In genomic region chr1:180151508-180151907, GRCh38 we compare ENCODE assay signal across 1 cellular context.
TF ChIP-seq lines count a peak whose summit lies in the region.

No MANE protein-coding gene starts in this region.

TF ChIP-seq in SK-N-SH, 30 proteins besides CTCF, POLR2A, EP300 and RAD21 (continued from another document):
- TF ChIP-seq ZBTB33 (IDR thresholded peaks at IDR 0.05; ENCODE audit: borderline replicate concordance, low read depth) = peak; percentile 25; the same call in 1 of the 2 replicates
- no peak for TF ChIP-seq TAF1 (IDR thresholded peaks at IDR 0.05; ENCODE audit: borderline replicate concordance, low read depth, low read length)
- TF ChIP-seq RCOR1 (IDR thresholded peaks at IDR 0.05; ENCODE audit: low read length) = no peak
- TF ChIP-seq GABPA (IDR thresholded peaks at IDR 0.05; ENCODE audit: low read depth) = no peak
- TF ChIP-seq FOXM1 (IDR thresholded peaks at IDR 0.05; ENCODE audit: low read depth) = no peak
- no peak for TF ChIP-seq GATA2 (CRISPR knock-in tag; IDR thresholded peaks at IDR 0.05)
- no peak for TF ChIP-seq NRF1 (IDR thresholded peaks at IDR 0.05; ENCODE audit: low read depth, low read length)
- TF ChIP-seq SIN3A (IDR thresholded peaks at IDR 0.05; ENCODE audit: borderline replicate concordance, low read depth, low read length) = no peak
- TF ChIP-seq FOSL2 (IDR thresholded peaks at IDR 0.05; ENCODE audit: borderline replicate concordance, low read depth) = peak; percentile 95
- no peak for TF ChIP-seq RXRA (IDR thresholded peaks at IDR 0.05; ENCODE audit: borderline replicate concordance, low read depth)
- TF ChIP-seq USF1 (IDR thresholded peaks at IDR 0.05; ENCODE audit: borderline replicate concordance, low read depth) = no peak
- TF ChIP-seq YY1 (IDR thresholded peaks at IDR 0.05; ENCODE audit: low read depth) = no peak
- TF ChIP-seq MXI1 (IDR thresholded peaks at IDR 0.05; ENCODE audit: low read depth, low read length) = no peak
- TF ChIP-seq MAX (IDR thresholded peaks at IDR 0.05; ENCODE audit: low read depth) = peak; percentile 60
- TF ChIP-seq JUND (IDR thresholded peaks at IDR 0.05) = peak; percentile 91
- no peak for TF ChIP-seq RFX5 (IDR thresholded peaks at IDR 0.05; ENCODE audit: low read length)
- peak; percentile 43 for TF ChIP-seq PBX3 (IDR thresholded peaks at IDR 0.05)
- no peak for TF ChIP-seq SMC3 (IDR thresholded peaks at IDR 0.05; ENCODE audit: low read depth, low read length)
- TF ChIP-seq POLR2AphosphoS5 (IDR thresholded peaks at IDR 0.05; ENCODE audit: low read depth, low read length) = peak; percentile 33; the same call in 1 of the 2 replicates
- no peak for TF ChIP-seq CHD2 (IDR thresholded peaks at IDR 0.05; ENCODE audit: low read length, partially characterized antibody)
